ENCODE assay signal across 8 cellular contexts in the genomic region with DNA sequence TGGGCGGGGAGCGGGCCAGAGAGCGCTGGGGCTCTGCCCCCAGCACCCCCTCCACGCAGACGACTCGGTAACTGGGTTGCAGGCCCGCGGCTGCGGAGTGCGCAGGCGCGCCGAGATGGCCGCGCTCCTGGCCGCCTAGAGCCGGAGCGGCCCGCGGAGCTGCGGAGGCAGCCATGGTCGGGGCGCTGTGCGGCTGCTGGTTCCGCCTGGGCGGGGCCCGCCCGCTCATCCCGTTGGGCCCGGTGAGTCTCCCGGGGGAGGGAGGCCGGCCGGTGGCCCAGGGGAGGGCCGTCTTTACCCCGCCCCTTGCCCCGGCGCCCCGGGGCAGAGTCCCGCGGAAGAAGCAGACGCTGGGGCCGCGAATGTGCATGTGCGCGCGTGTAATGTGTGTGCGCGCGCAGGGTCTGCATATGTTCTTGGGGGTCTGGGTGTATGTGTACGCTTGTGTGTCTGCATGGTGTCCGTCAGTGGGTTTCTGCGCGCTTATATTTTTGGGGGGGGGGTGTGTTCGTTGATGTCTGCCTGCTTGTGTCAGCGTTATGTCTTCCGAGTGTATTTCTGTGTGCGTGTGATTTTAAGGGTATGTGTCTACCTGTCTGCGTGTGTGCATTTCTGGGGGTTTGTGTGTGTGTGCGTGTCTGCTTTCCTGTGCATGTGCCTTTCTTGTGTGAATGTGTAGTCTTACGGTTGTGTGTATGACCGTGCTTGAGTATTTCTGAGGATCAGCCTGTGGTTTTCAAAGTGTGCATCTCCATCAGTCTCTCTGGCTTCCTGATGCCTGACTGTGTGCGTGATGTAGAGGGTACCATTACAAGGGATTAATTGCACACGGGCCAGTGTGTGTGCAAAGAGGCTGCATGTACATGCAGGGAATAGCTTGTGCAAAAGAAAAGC. TPM values are rescaled to one million over a fixed set of nuclear protein-coding genes. Genes with fewer than 3 reads are reported as not detected.
DNase-seq lines count a peak whose midpoint lies in the region; ATAC-seq and TF ChIP-seq lines count a peak whose summit lies in the region.

Gene ABHD14A (plus strand): TSS at position 102 of the 894 bp plus-strand sequence. CDS start 72 bp downstream, at position 174.

- peak; percentile 51 for ATAC-seq in HG03045 (IDR thresholded peaks at IDR 0.05; ENCODE audit: unreplicated experiment)
- ATAC-seq in stimulated activated effector memory CD8-positive, alpha-beta T cell treated with anti-CD3 and anti-CD28 coated beads, Interleukin-12 subunit alpha, Interleukin-12 subunit beta, amount 100 ng/mL, for 72 hours, result peak; percentile 83

- H3K9me3 ChIP-seq in NT2/D1 (ENCODE audit: insufficient read depth, low read length), result no peaks in the 10 kb centered on the region
- no peaks in the 10 kb centered on the region for H3K9me3 ChIP-seq in mononuclear cell (ENCODE audit: low read depth, low read length)

- peaks cover 20% of the 10 kb centered on the region for H3K36me3 Mint-ChIP-seq in stimulated activated effector memory CD8-positive, alpha-beta T cell treated with anti-CD3 and anti-CD28 coated beads, Interleukin-12 subunit alpha, Interleukin-12 subunit beta, amount 100 ng/mL, for 72 hours

- DNase-seq in NCI-H345 (lab: John Stamatoyannopoulos, UW), result peak; percentile 38
- no peak for DNase-seq in NCI-H345 treated with DMSO at 0.1 percent for 48 hours (lab: John Stamatoyannopoulos, UW; ENCODE audit: unreplicated experiment)
- no peak for DNase-seq in NT2/D1 (ENCODE audit: low read depth, low spot score)
- peak; percentile 74 for DNase-seq in activated T-cell treated with anti-CD3 and anti-CD28 coated beads for 48 hours (ENCODE audit: low read depth)
- DNase-seq in epithelial cell of proximal tubule (ENCODE audit: low read depth), result no peak
- peak; percentile 65 to 86 for DNase-seq in stimulated activated effector memory CD8-positive, alpha-beta T cell treated with anti-CD3 and anti-CD28 coated beads, Interleukin-12 subunit alpha, Interleukin-12 subunit beta, amount 100 ng/mL, for 72 hours (ENCODE audit: low spot score in 2 of 2)

- H3K9me3 Mint-ChIP-seq in stimulated activated effector memory CD8-positive, alpha-beta T cell treated with anti-CD3 and anti-CD28 coated beads, Interleukin-12 subunit alpha, Interleukin-12 subunit beta, amount 100 ng/mL, for 72 hours, result no peaks in the 10 kb centered on the region

- peak within 1 kb of the TSS; percentile 61 for H3K4me3 ChIP-seq in NT2/D1 (ENCODE audit: insufficient read length, low read depth)
- peak within 1 kb of the TSS; percentile 84 for H3K4me3 ChIP-seq in epithelial cell of proximal tubule (ENCODE audit: low read depth, low read length)
- H3K4me3 ChIP-seq in mononuclear cell (ENCODE audit: low read length), result peak within 1 kb of the TSS; percentile 67

- H3K9ac ChIP-seq in NT2/D1 (ENCODE audit: insufficient read length, low read depth), result peak within 1 kb of the TSS; percentile 85

- peaks cover 20% of the 10 kb centered on the region for H3K4me1 ChIP-seq in NT2/D1 (ENCODE audit: insufficient read depth, insufficient read length)
- peaks cover 34% of the 10 kb centered on the region for H3K4me1 ChIP-seq in mononuclear cell (ENCODE audit: insufficient read depth, low read length)

- H3K27ac Mint-ChIP-seq in stimulated activated effector memory CD8-positive, alpha-beta T cell treated with anti-CD3 and anti-CD28 coated beads, Interleukin-12 subunit alpha, Interleukin-12 subunit beta, amount 100 ng/mL, for 72 hours, result peak within 1 kb of the TSS; percentile 96

- H3K4me1 Mint-ChIP-seq in stimulated activated effector memory CD8-positive, alpha-beta T cell treated with anti-CD3 and anti-CD28 coated beads, Interleukin-12 subunit alpha, Interleukin-12 subunit beta, amount 100 ng/mL, for 72 hours, result peaks cover 42% of the 10 kb centered on the region

- peaks cover 18% of the 10 kb centered on the region for H3K36me3 ChIP-seq in NT2/D1 (ENCODE audit: insufficient read depth, insufficient read length, low read length)

- peak within 1 kb of the TSS; percentile 82 for H3K4me3 Mint-ChIP-seq in stimulated activated effector memory CD8-positive, alpha-beta T cell treated with anti-CD3 and anti-CD28 coated beads, Interleukin-12 subunit alpha, Interleukin-12 subunit beta, amount 100 ng/mL, for 72 hours

- H3K27me3 ChIP-seq in NT2/D1 (ENCODE audit: insufficient read depth, insufficient read length) (peaks cover 26% of the 10 kb centered on the region), mononuclear cell (ENCODE audit: insufficient read depth, low read length) (no peaks in the 10 kb centered on the region)

- TF ChIP-seq CTCF in epithelial cell of proximal tubule (conservative IDR thresholded peaks at IDR 0.05; ENCODE audit: low read depth, low read length), result no peak

RNA-seq across cellular contexts. Expression of gene ABHD14A, which starts in this region (rescaled TPM):
- 13.8 and 18.9 TPM in 2 replicates for total RNA-seq in epithelial cell of proximal tubule
- total RNA-seq in mononuclear cell, result 6.6 TPM

Comparison
In these comparisons a context has a peak if more than half of its experiments do, and no peak if none do; other contexts are left out.
1. DNase-seq: peak in NCI-H345 (single experiment), activated T-cell treated with anti-CD3 and anti-CD28 coated beads for 48 hours (single experiment) and stimulated activated effector memory CD8-positive, alpha-beta T cell treated with anti-CD3 and anti-CD28 coated beads, Interleukin-12 subunit alpha, Interleukin-12 subunit beta, amount 100 ng/mL, for 72 hours (2 of 2); none in NCI-H345 treated with DMSO at 0.1 percent for 48 hours (single experiment), NT2/D1 (single experiment) and epithelial cell of proximal tubule (single experiment).
2. Peak in every context shown above with its lines, with median percentiles within 50 percentile points of each other: H3K4me3 ChIP-seq.